In genomic region chr7:83648464-83649241, GRCh38 we compare ENCODE assay signal across 8 cellular contexts. TPM values are rescaled to one million over a fixed set of nuclear protein-coding genes. Genes with fewer than 3 reads are reported as not detected.
DNase-seq lines count a peak whose midpoint lies in the region; ATAC-seq, FAIRE-seq and TF ChIP-seq lines count a peak whose summit lies in the region.

Gene SEMA3E, minus strand, starts transcription at chr7:83649139.

- H3K4me1 Mint-ChIP-seq in naive thymus-derived CD8-positive, alpha-beta T cell: no peaks in the 10 kb centered on the region

- H3K27ac ChIP-seq in A549: peak within 1 kb of the TSS; percentile 24 to 73
- no peak within 1 kb of the TSS for H3K27ac ChIP-seq in HUES6 (ENCODE audit: low read depth, low read length)

- peak within 1 kb of the TSS; percentile 88 for H3K4me2 ChIP-seq in A549

- WGBS in A549 (ENCODE audit: missing lambda C conversion rate): under 1% methylated on average over 25 of the region's 25 CpGs

- H3K27me3 Mint-ChIP-seq in naive thymus-derived CD8-positive, alpha-beta T cell: peaks cover 6 to 15% (median 7%) of the 10 kb centered on the region in 5 donors

- ATAC-seq in A549: peak; percentile 88 to 91
- no peak for ATAC-seq in naive thymus-derived CD8-positive, alpha-beta T cell
- ATAC-seq in HG03135 (IDR thresholded peaks at IDR 0.05; ENCODE audit: unreplicated experiment): no peak

- 0 out of 5 replicates have a peak, but pooled peaks of 1 of the 2 experiments have one; percentile 4 for TF ChIP-seq RAD21 in A549 (conservative IDR thresholded peaks at IDR 0.05 in 1 of 2, IDR thresholded peaks at IDR 0.05 in 1 of 2)

- peaks cover 0 to 11% (median 0%) of the 10 kb centered on the region in 3 donors for H3K36me3 Mint-ChIP-seq in naive thymus-derived CD8-positive, alpha-beta T cell

- no peak for TF ChIP-seq CTCF in A549 (IDR thresholded peaks at IDR 0.05)

- H3K4me1 ChIP-seq in A549 (peaks cover 16% of the 10 kb centered on the region; the same call in 2 of the 3 replicates), HUES6 (ENCODE audit: control insufficient read depth, insufficient read depth, low read length) (peaks cover 11% of the 10 kb centered on the region; the same call in 1 of the 2 replicates)

- peaks cover 0 to 7% (median 2%) of the 10 kb centered on the region in 9 donors for H3K9me3 Mint-ChIP-seq in naive thymus-derived CD8-positive, alpha-beta T cell

- no peaks in the 10 kb centered on the region for H3K9me3 ChIP-seq in A549
- H3K9me3 ChIP-seq in HUES6 (ENCODE audit: control insufficient read depth, insufficient read depth, low read depth, low read length): peaks cover 4% of the 10 kb centered on the region; the same call in 1 of the 2 replicates

- H3K27me3 ChIP-seq in HUES6 (ENCODE audit: control insufficient read depth, insufficient read depth, low read length): no peaks in the 10 kb centered on the region

- POLR2A ChIA-PET in A549 (lab: Yijun Ruan, JAX): no interaction called here
- POLR2A ChIA-PET in naive thymus-derived CD8-positive, alpha-beta T cell (lab: Charles Lee): no interaction called here

- CTCF ChIA-PET in A549 (lab: Yijun Ruan, JAX): no interaction called here

- H3K4me3 ChIP-seq in A549 (peak within 1 kb of the TSS; percentile 51), HUES6 (ENCODE audit: low read depth, low read length) (peak within 1 kb of the TSS; percentile 58)

- no peak for TF ChIP-seq POLR2A in A549 (IDR thresholded peaks at IDR 0.05; ENCODE audit: low read length)

- H3K4me3 Mint-ChIP-seq in naive thymus-derived CD8-positive, alpha-beta T cell: no peak within 1 kb of the TSS

- FAIRE-seq in A549 (lab: Jason Lieb, UNC): peak; percentile 49

- no peaks in the 10 kb centered on the region for H3K36me3 ChIP-seq in HUES6 (ENCODE audit: control insufficient read depth, insufficient read depth, low read length)

- H3K27ac Mint-ChIP-seq in naive thymus-derived CD8-positive, alpha-beta T cell: no peak within 1 kb of the TSS

- TF ChIP-seq EP300 in A549 (IDR thresholded peaks at IDR 0.05): no peak

- peak within 1 kb of the TSS; percentile 11 for H3K9ac ChIP-seq in HUES6 (ENCODE audit: low read length)

- DNase-seq in A549 (ENCODE audit: low read depth in 1 of 2, low spot score in 1 of 2) (peak; percentile 25 to 61), dedifferentiated amniotic fluid mesenchymal stem cell (ENCODE audit: extremely low spot score) (peak; percentile 34), midbrain (lab: John Stamatoyannopoulos, UW) (peak; percentile 39), activated gamma-delta T cell treated with Interleukin-2 at 50 U/mL for 16 hours (no peak)
- no peak for DNase-seq in naive thymus-derived CD8-positive, alpha-beta T cell
- no peak for DNase-seq in stimulated activated CD4-positive, alpha-beta T cell treated with anti-CD3 and anti-CD28 coated beads, Interleukin-4, amount 100 ng/mL, for 1 hour

TF ChIP-seq in A549, 52 proteins besides CTCF, POLR2A, EP300 and RAD21:
- peak; percentile 76 for TF ChIP-seq MAX (IDR thresholded peaks at IDR 0.05)
- no peak for TF ChIP-seq CBX8 (IDR thresholded peaks at IDR 0.05)

RNA-seq across cellular contexts. Expression of gene SEMA3E, which starts in this region (rescaled TPM):
- polyA plus RNA-seq in A549 (2011; rRNA removed): 2.3 and 2.5 TPM in 2 replicates
- polyA plus RNA-seq in A549 (2012; cell fraction: cytosol; rRNA removed): 0.46 and 1.00 TPM in 2 replicates
- polyA plus RNA-seq in A549 (2012; cell fraction: nucleus; rRNA removed): 0.86 and 0.98 TPM in 2 replicates
- polyA plus RNA-seq in A549 (2017; fragmentation: RNase III; extraction: RNeasy Plus Mini Kit Qiagen cat#74134 plus additional on column Dnase treatment): 1.2 to 1.7 TPM (median 1.4 TPM) in 3 replicates
- polyA minus RNA-seq in A549 (2011; rRNA and poly(A)+ RNA removed): 5.2 and 12.6 TPM in 2 replicates
- not detected for total RNA-seq in naive thymus-derived CD8-positive, alpha-beta T cell
- not detected for polyA plus RNA-seq in naive thymus-derived CD8-positive, alpha-beta T cell

Comparison
In these comparisons a context has a peak if more than half of its experiments do, and no peak if none do; other contexts are left out.
1. ATAC-seq: peak in A549 (2 of 2); none in naive thymus-derived CD8-positive, alpha-beta T cell (0 of 2) and HG03135 (single experiment).
2. DNase-seq: peak in A549 (2 of 2), dedifferentiated amniotic fluid mesenchymal stem cell (single experiment) and midbrain (single experiment); none in activated gamma-delta T cell treated with Interleukin-2 at 50 U/mL for 16 hours (single experiment), naive thymus-derived CD8-positive, alpha-beta T cell (0 of 10) and stimulated activated CD4-positive, alpha-beta T cell treated with anti-CD3 and anti-CD28 coated beads, Interleukin-4, amount 100 ng/mL, for 1 hour (single experiment).